8 cellular contexts compared by ENCODE assay signal in the genomic region with DNA sequence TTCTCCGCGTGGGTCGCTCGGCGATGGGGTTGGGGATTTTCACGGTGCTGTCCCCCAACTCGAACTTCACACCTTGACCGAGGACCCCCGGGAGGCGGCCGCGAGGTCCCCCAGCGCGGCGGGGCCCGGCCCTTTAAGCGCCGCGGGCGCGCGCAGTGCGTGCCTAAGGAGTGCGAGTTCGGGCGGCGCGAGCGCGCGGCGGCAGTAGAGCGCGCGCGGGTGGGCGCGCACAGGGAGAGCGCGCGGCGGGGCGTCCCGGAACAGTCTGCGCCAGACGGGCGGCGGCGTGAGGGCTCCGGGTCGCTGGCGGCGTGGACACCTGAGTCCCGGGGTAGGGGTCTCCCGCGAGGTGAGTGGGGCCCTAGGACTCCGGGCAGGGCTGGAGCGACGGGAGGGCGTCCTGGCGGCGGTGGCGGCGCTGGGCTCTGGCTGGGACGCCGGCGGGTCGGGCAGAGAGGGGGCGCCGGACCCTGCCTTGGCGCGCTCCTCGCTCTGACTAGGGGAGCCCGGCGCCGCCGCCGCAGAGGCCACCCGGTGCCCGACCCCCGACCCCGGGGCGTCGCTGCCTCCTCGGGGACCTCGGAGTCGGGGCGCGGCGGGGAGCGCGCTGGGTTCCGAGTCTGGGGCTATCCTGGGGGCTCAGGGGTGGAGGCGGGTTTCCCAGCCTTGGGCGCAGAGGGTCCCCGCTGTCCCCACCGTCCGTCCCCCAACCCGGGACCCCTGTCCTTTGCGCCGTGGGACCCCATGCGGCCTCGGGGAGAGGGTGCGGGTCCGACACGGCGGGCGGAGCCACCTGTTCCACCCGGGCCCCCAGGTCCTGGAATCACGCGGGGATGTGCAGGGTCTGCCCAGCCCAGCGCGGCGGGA. TPM values are rescaled to one million over a fixed set of nuclear protein-coding genes. Genes with fewer than 3 reads are reported as not detected.
DNase-seq lines count a peak whose midpoint lies in the region; ATAC-seq and TF ChIP-seq lines count a peak whose summit lies in the region.

A gene with protein sequence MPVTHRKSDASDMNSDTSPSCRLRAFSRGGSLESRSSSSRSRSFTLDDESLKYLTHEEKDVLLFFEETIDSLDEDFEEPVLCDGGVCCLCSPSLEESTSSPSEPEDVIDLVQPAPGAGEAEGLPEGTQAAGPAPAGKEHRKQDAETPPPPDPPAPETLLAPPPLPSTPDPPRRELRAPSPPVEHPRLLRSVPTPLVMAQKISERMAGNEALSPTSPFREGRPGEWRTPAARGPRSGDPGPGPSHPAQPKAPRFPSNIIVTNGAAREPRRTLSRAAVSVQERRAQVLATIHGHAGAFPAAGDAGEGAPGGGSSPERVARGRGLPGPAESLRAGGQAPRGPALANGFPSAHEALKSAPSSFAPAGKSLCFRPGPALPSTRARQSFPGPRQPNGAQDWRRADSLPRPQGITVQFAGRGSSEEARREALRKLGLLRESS (plus strand): TSS at position 235 of the 867 bp plus-strand sequence. CDS start 28,722 bp downstream, outside the sequence.

- H3K36me3 ChIP-seq in BLaER1 (no peaks in the 10 kb centered on the region), GM23248 (ENCODE audit: low read depth) (no peaks in the 10 kb centered on the region)

- H3K9me3 ChIP-seq in BLaER1, result no peaks in the 10 kb centered on the region
- H3K9me3 ChIP-seq in GM23248 (ENCODE audit: low read depth), result no peaks in the 10 kb centered on the region

- H3K4me1 ChIP-seq in BLaER1 (peaks cover 18% of the 10 kb centered on the region), GM23248 (ENCODE audit: insufficient read depth) (no peaks in the 10 kb centered on the region)

- H3K9me3 Mint-ChIP-seq in activated naive CD8-positive, alpha-beta T cell treated with anti-CD3 and anti-CD28 coated beads, Interleukin-2, amount 50 U/mL, for 24 hours, result no peaks in the 10 kb centered on the region

- H3K36me3 Mint-ChIP-seq in activated naive CD8-positive, alpha-beta T cell treated with anti-CD3 and anti-CD28 coated beads, Interleukin-2, amount 50 U/mL, for 24 hours (ENCODE audit: low read depth), result no peaks in the 10 kb centered on the region

- 1 to 2% methylated on average over 59 to 60 of the region's 114 CpGs for WGBS in GM23248 (ENCODE audit: low coverage in 1 of 2, low lambda C conversion rate in 2 of 2, missing lambda C conversion rate in 2 of 2), 2 experiments

- H3F3A ChIP-seq in GM23248 (ENCODE audit: insufficient read depth), result peaks cover 5% of the 10 kb centered on the region; the same call in 1 of the 2 replicates

- peaks cover 51% of the 10 kb centered on the region for H3K27me3 Mint-ChIP-seq in activated naive CD8-positive, alpha-beta T cell treated with anti-CD3 and anti-CD28 coated beads, Interleukin-2, amount 50 U/mL, for 24 hours

- peak; percentile 84 for ATAC-seq in activated naive CD8-positive, alpha-beta T cell treated with anti-CD3 and anti-CD28 coated beads, Interleukin-2, amount 50 U/mL, for 24 hours
- peak; percentile 97 for ATAC-seq in left ventricle myocardium superior
- peak; percentile 78 for ATAC-seq in sciatic nerve

- H3K9me2 ChIP-seq in GM23248 (ENCODE audit: insufficient read depth), result no peaks in the 10 kb centered on the region

- H3K4me3 Mint-ChIP-seq in activated naive CD8-positive, alpha-beta T cell treated with anti-CD3 and anti-CD28 coated beads, Interleukin-2, amount 50 U/mL, for 24 hours, result peak within 1 kb of the TSS; percentile 78

- H3K4me2 ChIP-seq in BLaER1, result peak within 1 kb of the TSS; percentile 91
- peak within 1 kb of the TSS; percentile 95 for H3K4me2 ChIP-seq in GM23248 (ENCODE audit: unreplicated experiment)

- DNase-seq in GM23248 (peak; percentile 78), left ventricle myocardium superior (peak; percentile 80), sciatic nerve (ENCODE audit: low spot score) (peak; percentile 70), dedifferentiated amniotic fluid mesenchymal stem cell (ENCODE audit: extremely low spot score) (no peak), NCI-H1092 (lab: John Stamatoyannopoulos, UW) (no peak)
- peak; percentile 50 for DNase-seq in activated naive CD8-positive, alpha-beta T cell treated with anti-CD3 and anti-CD28 coated beads, Interleukin-2, amount 50 U/mL, for 24 hours

- H3K27ac Mint-ChIP-seq in activated naive CD8-positive, alpha-beta T cell treated with anti-CD3 and anti-CD28 coated beads, Interleukin-2, amount 50 U/mL, for 24 hours, result peak within 1 kb of the TSS; percentile 78

- intact Hi-C loops in left ventricle myocardium superior (cut with micrococcal nuclease) (no loop called here), sciatic nerve (cut with DNase I) (no loop called here)

- H4K20me1 ChIP-seq in BLaER1 (peaks cover 19% of the 10 kb centered on the region), GM23248 (ENCODE audit: insufficient read depth) (no peaks in the 10 kb centered on the region)

- H3K4me3 ChIP-seq in BLaER1 (peak within 1 kb of the TSS; percentile 91), GM23248 (peak within 1 kb of the TSS; percentile 83)

- no peaks in the 10 kb centered on the region for H3K79me2 ChIP-seq in GM23248 (ENCODE audit: insufficient read depth)

- peaks cover 12% of the 10 kb centered on the region for H3K4me1 Mint-ChIP-seq in activated naive CD8-positive, alpha-beta T cell treated with anti-CD3 and anti-CD28 coated beads, Interleukin-2, amount 50 U/mL, for 24 hours

- H3K9ac ChIP-seq in BLaER1 (peak within 1 kb of the TSS; percentile 84), GM23248 (peak within 1 kb of the TSS; percentile 61)

- H3K27me3 ChIP-seq in BLaER1 (peaks cover 34% of the 10 kb centered on the region), GM23248 (replicated peaks; ENCODE audit: insufficient read depth) (peaks cover 16% of the 10 kb centered on the region)

- in situ Hi-C loops in GM23248 (cut with MboI), result no loop called here

- peak within 1 kb of the TSS; percentile 81 for H2AFZ ChIP-seq in GM23248

- H3K27ac ChIP-seq in BLaER1 (peak within 1 kb of the TSS; percentile 84), GM23248 (no peak within 1 kb of the TSS)

TF ChIP-seq in PFSK-1, 5 proteins besides CTCF, POLR2A, EP300 and RAD21:
- TF ChIP-seq TAF1 (IDR thresholded peaks at IDR 0.05; ENCODE audit: borderline replicate concordance, insufficient read depth, low read length) (no peak), FOXP2 (optimal IDR thresholded peaks at IDR 0.05; ENCODE audit: borderline replicate concordance, extremely low read depth, extremely low read length, insufficient read depth) (peak; percentile 80), POLR2AphosphoS5 (IDR thresholded peaks at IDR 0.05; ENCODE audit: low read depth, low read length) (peak; percentile 55)
- TF ChIP-seq, protein P1, sequence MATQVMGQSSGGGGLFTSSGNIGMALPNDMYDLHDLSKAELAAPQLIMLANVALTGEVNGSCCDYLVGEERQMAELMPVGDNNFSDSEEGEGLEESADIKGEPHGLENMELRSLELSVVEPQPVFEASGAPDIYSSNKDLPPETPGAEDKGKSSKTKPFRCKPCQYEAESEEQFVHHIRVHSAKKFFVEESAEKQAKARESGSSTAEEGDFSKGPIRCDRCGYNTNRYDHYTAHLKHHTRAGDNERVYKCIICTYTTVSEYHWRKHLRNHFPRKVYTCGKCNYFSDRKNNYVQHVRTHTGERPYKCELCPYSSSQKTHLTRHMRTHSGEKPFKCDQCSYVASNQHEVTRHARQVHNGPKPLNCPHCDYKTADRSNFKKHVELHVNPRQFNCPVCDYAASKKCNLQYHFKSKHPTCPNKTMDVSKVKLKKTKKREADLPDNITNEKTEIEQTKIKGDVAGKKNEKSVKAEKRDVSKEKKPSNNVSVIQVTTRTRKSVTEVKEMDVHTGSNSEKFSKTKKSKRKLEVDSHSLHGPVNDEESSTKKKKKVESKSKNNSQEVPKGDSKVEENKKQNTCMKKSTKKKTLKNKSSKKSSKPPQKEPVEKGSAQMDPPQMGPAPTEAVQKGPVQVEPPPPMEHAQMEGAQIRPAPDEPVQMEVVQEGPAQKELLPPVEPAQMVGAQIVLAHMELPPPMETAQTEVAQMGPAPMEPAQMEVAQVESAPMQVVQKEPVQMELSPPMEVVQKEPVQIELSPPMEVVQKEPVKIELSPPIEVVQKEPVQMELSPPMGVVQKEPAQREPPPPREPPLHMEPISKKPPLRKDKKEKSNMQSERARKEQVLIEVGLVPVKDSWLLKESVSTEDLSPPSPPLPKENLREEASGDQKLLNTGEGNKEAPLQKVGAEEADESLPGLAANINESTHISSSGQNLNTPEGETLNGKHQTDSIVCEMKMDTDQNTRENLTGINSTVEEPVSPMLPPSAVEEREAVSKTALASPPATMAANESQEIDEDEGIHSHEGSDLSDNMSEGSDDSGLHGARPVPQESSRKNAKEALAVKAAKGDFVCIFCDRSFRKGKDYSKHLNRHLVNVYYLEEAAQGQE (IDR thresholded peaks at IDR 0.05; ENCODE audit: insufficient read depth in 1 of 2, low read depth in 2 of 2, low read length in 2 of 2), result no peak

RNA-seq across cellular contexts. Expression of the gene that starts here (rescaled TPM):
- 1.2 and 1.4 TPM in 2 replicates for total RNA-seq in GM23248 (2014; rRNA removed; shearing (Covaris generic))
- polyA plus RNA-seq in GM23248 (2016; fragmentation: Nextera tagmentation; extraction: Ambion mirVana), result 0.65 and 0.80 TPM in 2 replicates
- polyA plus RNA-seq in PFSK-1 (2012; ENCODE audit: insufficient read length, low read depth), result 20.4 TPM
- 1.1 TPM for total RNA-seq in left ventricle myocardium superior
- total RNA-seq in sciatic nerve, result 23.7 TPM

Comparison
In these comparisons a context has a peak if more than half of its experiments do, and no peak if none do; other contexts are left out.
1. RNA of the gene that starts here (total RNA-seq): 23.7 TPM in sciatic nerve (single experiment); 1.2 to 1.4 TPM in GM23248 and 1.1 TPM in left ventricle myocardium superior (single experiment); every median in the first group is over 10 times any median in the second.
2. DNase-seq: peak in GM23248 (single experiment), activated naive CD8-positive, alpha-beta T cell treated with anti-CD3 and anti-CD28 coated beads, Interleukin-2, amount 50 U/mL, for 24 hours (single experiment), left ventricle myocardium superior (single experiment) and sciatic nerve (single experiment); none in dedifferentiated amniotic fluid mesenchymal stem cell (single experiment) and NCI-H1092 (single experiment).
3. Peak in every context shown above with its lines, with median percentiles within 50 percentile points of each other: ATAC-seq.